Comparison of ENCODE assay signal across 29 cellular contexts in genomic region chr12:112878488-112878887, GRCh38. TPM values are rescaled to one million over a fixed set of nuclear protein-coding genes. Genes with fewer than 3 reads are reported as not detected.
"Had no signal": no experiment of that assay in that cellular context is flagged by ENCODE, and none has a peak within 500 bp of the region (broad histone marks: within the 10 kb centered on the region; RNA-seq: fewer than 3 reads in every experiment).

No MANE protein-coding gene starts in this region.

- H3K9me3 ChIP-seq: ovary, psoas muscle, right lobe of liver, sigmoid colon, stomach, thoracic aorta, thyroid gland, tibial nerve, upper lobe of left lung, vagina had no signal

- H3K4me1 Mint-ChIP-seq: nephron; neural progenitor cell; stimulated activated effector memory CD8-positive, alpha-beta T cell treated with anti-CD3 and anti-CD28 coated beads, Interleukin-12 subunit alpha, Interleukin-12 subunit beta, amount 100 ng/mL, for 72 hours had no signal

- H3K4me1 ChIP-seq: neural progenitor cell, parathyroid adenoma, psoas muscle, right lobe of liver, sigmoid colon, stomach, thyroid gland, tibial nerve, upper lobe of left lung, vagina had no signal

- H3K9me3 Mint-ChIP-seq: nephron; stimulated activated effector memory CD8-positive, alpha-beta T cell treated with anti-CD3 and anti-CD28 coated beads, Interleukin-12 subunit alpha, Interleukin-12 subunit beta, amount 100 ng/mL, for 72 hours; stimulated activated naive B cell treated with anti-CD40 and anti-IgM and Interleukin-4, amounts not matched to agents 10 μg/mL and 1 μg/mL and 100 μg/mL, for 72 hours; stimulated activated naive CD8-positive, alpha-beta T cell treated with anti-CD3 and anti-CD28 coated beads, Interleukin-15, Interleukin-2, amounts not matched to agents 100 ng/mL and 50 ng/mL, for 24 hours had no signal

- H3K4me3 ChIP-seq: neural progenitor cell, ovary, psoas muscle, right lobe of liver, sigmoid colon, stomach, thoracic aorta, thyroid gland, tibial nerve, upper lobe of left lung, vagina had no signal

- H3K36me3 ChIP-seq: neural progenitor cell, ovary, right lobe of liver, sigmoid colon, stomach, thoracic aorta, thyroid gland, tibial nerve, upper lobe of left lung, vagina had no signal

- H3K27ac Mint-ChIP-seq: nephron; neural progenitor cell; progenitor cell of endocrine pancreas; stimulated activated effector memory CD8-positive, alpha-beta T cell treated with anti-CD3 and anti-CD28 coated beads, Interleukin-12 subunit alpha, Interleukin-12 subunit beta, amount 100 ng/mL, for 72 hours; stimulated activated naive B cell treated with anti-CD40 and anti-IgM and Interleukin-4, amounts not matched to agents 10 μg/mL and 1 μg/mL and 100 μg/mL, for 72 hours; stimulated activated naive CD8-positive, alpha-beta T cell treated with anti-CD3 and anti-CD28 coated beads, Interleukin-15, Interleukin-2, amounts not matched to agents 100 ng/mL and 50 ng/mL, for 24 hours had no signal

- H3K79me2 ChIP-seq: parathyroid adenoma had no signal

- ATAC-seq: psoas muscle; right cardiac atrium; right lobe of liver; stimulated activated effector memory CD8-positive, alpha-beta T cell treated with anti-CD3 and anti-CD28 coated beads, Interleukin-12 subunit alpha, Interleukin-12 subunit beta, amount 100 ng/mL, for 72 hours; stimulated activated naive B cell treated with anti-CD40 and anti-IgM and Interleukin-4, amounts not matched to agents 10 μg/mL and 1 μg/mL and 100 μg/mL, for 72 hours had no signal

- H3K27ac ChIP-seq: neural progenitor cell, ovary, parathyroid adenoma, psoas muscle, right lobe of liver, sigmoid colon, stomach, thoracic aorta, thyroid gland, tibial nerve, upper lobe of left lung, vagina had no signal

- DNase-seq: occipital lobe; ovary; posterior cingulate gyrus; psoas muscle; right cardiac atrium; right lobe of liver; sigmoid colon; small intestine; stimulated activated CD4-positive, alpha-beta T cell treated with anti-CD3 and anti-CD28 coated beads, Interleukin-15, amount 100 ng/mL, for 24 hours; stimulated activated CD4-positive, alpha-beta T cell treated with anti-CD3 and anti-CD28 coated beads, Interleukin-2, amount 100 ng/mL, for 24 hours; stimulated activated CD4-positive, alpha-beta T cell treated with anti-CD3 and anti-CD28 coated beads, Interleukin-2, amount 100 ng/mL, for 48 hours; stimulated activated CD4-positive, alpha-beta T cell treated with anti-CD3 and anti-CD28 coated beads, Interleukin-4, amount 100 ng/mL, for 24 hours; stimulated activated naive B cell treated with anti-CD40 and anti-IgM and Interleukin-4, amounts not matched to agents 10 μg/mL and 1 μg/mL and 100 μg/mL, for 72 hours; stimulated activated naive CD4-positive, alpha-beta T cell treated with Interleukin-2 at 50 U/mL for 16 hours; stomach; thyroid gland; trophoblast cell; upper lobe of left lung had no signal

- H2AFZ ChIP-seq: neural progenitor cell, parathyroid adenoma had no signal

- FAIRE-seq: small intestine, urothelium cell line had no signal

- H3K4me3 Mint-ChIP-seq: nephron; neural progenitor cell; stimulated activated effector memory CD8-positive, alpha-beta T cell treated with anti-CD3 and anti-CD28 coated beads, Interleukin-12 subunit alpha, Interleukin-12 subunit beta, amount 100 ng/mL, for 72 hours; stimulated activated naive B cell treated with anti-CD40 and anti-IgM and Interleukin-4, amounts not matched to agents 10 μg/mL and 1 μg/mL and 100 μg/mL, for 72 hours; stimulated activated naive CD8-positive, alpha-beta T cell treated with anti-CD3 and anti-CD28 coated beads, Interleukin-15, Interleukin-2, amounts not matched to agents 100 ng/mL and 50 ng/mL, for 24 hours had no signal

- H3K4me2 ChIP-seq: neural progenitor cell had no signal

- H3K36me3 Mint-ChIP-seq: neural progenitor cell; stimulated activated effector memory CD8-positive, alpha-beta T cell treated with anti-CD3 and anti-CD28 coated beads, Interleukin-12 subunit alpha, Interleukin-12 subunit beta, amount 100 ng/mL, for 72 hours; stimulated activated naive B cell treated with anti-CD40 and anti-IgM and Interleukin-4, amounts not matched to agents 10 μg/mL and 1 μg/mL and 100 μg/mL, for 72 hours had no signal

- H3K27me3 ChIP-seq: neural progenitor cell, ovary, right lobe of liver, thyroid gland, upper lobe of left lung, vagina had no signal

- H3K9ac ChIP-seq: neural progenitor cell, parathyroid adenoma had no signal

RNA-seq across cellular contexts. Expression of gene OAS1, which starts 28.3 kb away (rescaled TPM):
- polyA plus RNA-seq: neural cell had no signal

RNA-seq across cellular contexts. Expression of gene OAS3, which starts 59.8 kb away (rescaled TPM):
- polyA plus RNA-seq: neural cell had no signal
